26 cellular contexts compared by ENCODE assay signal in the genomic region with DNA sequence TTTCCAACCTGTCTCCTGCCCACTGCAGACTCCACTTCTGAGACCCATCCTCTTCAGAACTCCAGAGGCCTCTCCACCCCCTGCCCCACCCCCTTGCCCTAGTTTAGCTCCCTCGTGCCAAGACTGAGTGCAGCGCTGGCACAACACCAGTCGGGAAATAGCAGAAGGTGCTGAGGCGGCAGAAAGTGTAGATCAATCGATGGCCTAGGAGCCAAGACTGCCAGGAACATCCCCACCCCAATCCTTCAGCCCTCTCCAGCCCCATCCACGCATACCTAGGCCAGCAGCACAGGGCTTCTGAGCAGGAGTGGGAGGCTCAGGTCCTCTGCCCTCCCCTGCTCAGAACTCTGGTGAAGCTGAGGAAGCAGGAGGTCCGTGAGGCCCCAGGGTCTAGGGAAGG. TPM values are rescaled to one million over a fixed set of nuclear protein-coding genes. Genes with fewer than 3 reads are reported as not detected.
DNase-seq lines count a peak whose midpoint lies in the region; ATAC-seq, FAIRE-seq and TF ChIP-seq lines count a peak whose summit lies in the region.
"Had no signal": no experiment of that assay in that cellular context is flagged by ENCODE, and none has a peak within 500 bp of the region (broad histone marks: within the 10 kb centered on the region; RNA-seq: fewer than 3 reads in every experiment).

No MANE protein-coding gene starts in this region.

- H3K4ac ChIP-seq in H1 (replicated peaks; ENCODE audit: insufficient read length, low read depth, low read length) (no peak overlapping the region), trophoblast cell (ENCODE audit: low read depth, low read length) (no peak overlapping the region)

- no peaks in the 10 kb centered on the region for H3K79me2 ChIP-seq in H1 (ENCODE audit: control insufficient read depth in 1 of 2, insufficient read depth in 2 of 2, low read length in 2 of 2)
- H3K79me2 ChIP-seq in trophoblast cell (ENCODE audit: control insufficient read depth, insufficient read depth, low read length, poor library complexity): no peaks in the 10 kb centered on the region

- H3K18ac ChIP-seq in H1 (ENCODE audit: extremely low read depth, low read length) (no peak overlapping the region), trophoblast cell (ENCODE audit: low read length) (no peak overlapping the region)

- FAIRE-seq in A549 (lab: Jason Lieb, UNC): no peak
- no peak for FAIRE-seq in H1 (lab: Jason Lieb, UNC)
- FAIRE-seq: A204.1, endometrium had no signal

- H4K20me1 ChIP-seq in H1 (replicated peaks in 1 of 2; ENCODE audit: control insufficient read depth in 1 of 2, insufficient read depth in 2 of 2, low read length in 2 of 2): no peaks in the 10 kb centered on the region

- no peak overlapping the region for H4K5ac ChIP-seq in H1 (ENCODE audit: insufficient read length, low read depth, low read length)

- no peak overlapping the region for H4K12ac ChIP-seq in trophoblast cell (ENCODE audit: low read depth, low read length)

- H2BK5ac ChIP-seq in H1 (ENCODE audit: low read depth, low read length): no peak overlapping the region
- no peak overlapping the region for H2BK5ac ChIP-seq in trophoblast cell (ENCODE audit: low read depth, low read length, poor library complexity)

- POLR2A ChIA-PET in A549 (lab: Yijun Ruan, JAX) (interaction anchor here (1.9 kb wide), 1 partner anchor 8 kb away, joined by 5 read pairs; no protein-coding TSS in a partner anchor), H1 (lab: Charles Lee; ENCODE audit: partially characterized antibody) (interaction anchor here (1.0 to 27.2 kb wide), 6 partner anchors 9 to 109 kb away, joined by 3 to 626 read pairs (median 4); partner anchors contain the start of gene PCK2)

- H3K79me1 ChIP-seq in H1 (ENCODE audit: low read depth, low read length) (no peaks in the 10 kb centered on the region), trophoblast cell (ENCODE audit: low read length) (no peaks in the 10 kb centered on the region)

- no peak overlapping the region for H2BK12ac ChIP-seq in H1 (ENCODE audit: low read depth, low read length)
- no peak overlapping the region for H2BK12ac ChIP-seq in trophoblast cell (ENCODE audit: low read length)

- TF ChIP-seq CTCF in A549 (IDR thresholded peaks at IDR 0.05) (no peak), H1 (IDR thresholded peaks at IDR 0.05; ENCODE audit: control extremely low read depth in 1 of 3, insufficient read depth in 1 of 3, low read depth in 1 of 3, low read length in 3 of 3) (no peak)

- H2AFZ ChIP-seq in H1 (ENCODE audit: low read length): no peak overlapping the region
- no peak overlapping the region for H2AFZ ChIP-seq in trophoblast cell (ENCODE audit: insufficient read depth, low read length, poor library complexity)
- H2AFZ ChIP-seq: GM23248 had no signal

- no peak overlapping the region for H2AK5ac ChIP-seq in H1 (ENCODE audit: low read depth, low read length)
- H2AK5ac ChIP-seq in trophoblast cell (ENCODE audit: low read length): no peak overlapping the region

- no peak overlapping the region for H2BK20ac ChIP-seq in H1 (ENCODE audit: low read length)

- no peak overlapping the region for H3K9ac ChIP-seq in H1 (replicated peaks in 1 of 4; ENCODE audit: extremely low read depth in 1 of 4, low read depth in 3 of 4, low read length in 3 of 4)
- H3K9ac ChIP-seq in trophoblast cell (ENCODE audit: low read length): no peak overlapping the region
- H3K9ac ChIP-seq: GM23248 had no signal

- no peaks in the 10 kb centered on the region for H3K23me2 ChIP-seq in H1 (ENCODE audit: low read depth, low read length)

- H4K91ac ChIP-seq in H1 (replicated peaks; ENCODE audit: insufficient read length, low read length) (no peak overlapping the region), trophoblast cell (ENCODE audit: low read depth, low read length) (no peak overlapping the region)

- DNase-seq in A549 (ENCODE audit: low read depth in 1 of 2, low spot score in 1 of 2) (no peak), NCI-H446 (lab: John Stamatoyannopoulos, UW) (peak; percentile 58 to 78), H1 (ENCODE audit: low read depth in 1 of 2, low spot score in 2 of 2) (no peak), mucosa of gallbladder (ENCODE audit: low spot score) (peak; percentile 75), trophoblast cell (no peak), HCEC 1CT (no peak)
- DNase-seq: activated CD4-positive, alpha-beta T cell treated with anti-CD3 and anti-CD28 coated beads, Interleukin-2, amount 50 U/mL, for 1 hour; activated naive CD8-positive, alpha-beta T cell treated with anti-CD3 and anti-CD28 coated beads for 36 hours; brain microvascular endothelial cell; Calu3; cortex of kidney; GM23248; NCI-H1436; NCI-H69; stimulated activated CD4-positive, alpha-beta T cell treated with anti-CD3 and anti-CD28 coated beads, Interleukin-1b, Interleukin-23, amount 100 ng/mL, for 48 hours; upper lobe of right lung had no signal

- H3K14ac ChIP-seq in H1 (ENCODE audit: insufficient read length) (no peak overlapping the region), trophoblast cell (ENCODE audit: low read length) (no peak overlapping the region)

- H4K8ac ChIP-seq in H1 (ENCODE audit: extremely low read depth, insufficient read depth, low read length) (no peak overlapping the region), trophoblast cell (ENCODE audit: low read depth, low read length) (no peak overlapping the region)

- TF ChIP-seq RAD21 in A549 (conservative IDR thresholded peaks at IDR 0.05 in 1 of 2, IDR thresholded peaks at IDR 0.05 in 1 of 2) (no peak), H1 (IDR thresholded peaks at IDR 0.05 in 1 of 2, conservative IDR thresholded peaks at IDR 0.05 in 1 of 2; ENCODE audit: low read depth in 2 of 2, low read length in 2 of 2) (no peak)

- H3K9me3 ChIP-seq in A549: no peaks in the 10 kb centered on the region
- no peaks in the 10 kb centered on the region for H3K9me3 ChIP-seq in H1 (ENCODE audit: insufficient read depth in 2 of 2, low read depth in 1 of 2, low read length in 1 of 2)
- peaks cover 3% of the 10 kb centered on the region for H3K9me3 ChIP-seq in trophoblast cell (ENCODE audit: insufficient read depth, low read depth, low read length)
- H3K9me3 ChIP-seq: prostate gland, upper lobe of right lung had no signal

- no peak overlapping the region for H2BK15ac ChIP-seq in H1 (ENCODE audit: low read length)

- H3K4me1 ChIP-seq in A549 (no peaks in the 10 kb centered on the region), H1 (replicated peaks in 1 of 4; ENCODE audit: control insufficient read depth in 3 of 4, insufficient read depth in 4 of 4, low read length in 3 of 4) (peaks cover 0 to 1% (median 0%) of the 10 kb centered on the region in 4 experiments; a peak in 1 of 7 replicates), trophoblast cell (ENCODE audit: control insufficient read depth in 1 of 2, insufficient read depth in 2 of 2, low read length in 2 of 2) (no peaks in the 10 kb centered on the region)
- H3K4me1 ChIP-seq: prostate gland, upper lobe of right lung had no signal

- no peak for TF ChIP-seq POLR2A in A549 (IDR thresholded peaks at IDR 0.05; ENCODE audit: low read length)
- no peak for TF ChIP-seq POLR2A in H1 (IDR thresholded peaks at IDR 0.05; ENCODE audit: control extremely low read depth in 1 of 2, low read depth in 2 of 2, low read length in 2 of 2)

- H3K23ac ChIP-seq in H1 (ENCODE audit: insufficient read length) (no peak overlapping the region), trophoblast cell (ENCODE audit: low read length) (no peak overlapping the region)

- CTCF ChIA-PET in A549 (lab: Yijun Ruan, JAX) (interaction anchor here (0.6 to 11.2 kb wide), 4 partner anchors 13 to 233 kb away, joined by 3 to 101 read pairs (median 45); no protein-coding TSS in a partner anchor), H1 (lab: Charles Lee; ENCODE audit: partially characterized antibody) (interaction anchor here (0.9 to 23.8 kb wide), 6 partner anchors 10 to 37 kb away, joined by 3 to 316 read pairs (median 8); partner anchors contain the start of gene PCK2)

- H3K56ac ChIP-seq in H1 (replicated peaks; ENCODE audit: insufficient read length, low read depth, low read length): no peak overlapping the region

- H3K27me3 ChIP-seq in H1 (replicated peaks in 1 of 4; ENCODE audit: control insufficient read depth in 3 of 4, extremely low read depth in 1 of 4, insufficient read depth in 3 of 4, low read length in 3 of 4) (no peaks in the 10 kb centered on the region; a peak in 1 of 7 replicates), trophoblast cell (ENCODE audit: insufficient read depth, low read length) (no peaks in the 10 kb centered on the region)

- H3K36me3 ChIP-seq in H1 (ENCODE audit: control insufficient read depth in 2 of 4, insufficient read depth in 4 of 4, low read length in 3 of 4) (no peaks in the 10 kb centered on the region), trophoblast cell (ENCODE audit: control insufficient read depth in 1 of 2, insufficient read depth in 2 of 2, low read length in 2 of 2) (no peaks in the 10 kb centered on the region)
- H3K36me3 ChIP-seq: brain microvascular endothelial cell, prostate gland, upper lobe of right lung had no signal

- no peak overlapping the region for H3K4me2 ChIP-seq in A549
- H3K4me2 ChIP-seq in H1 (ENCODE audit: insufficient read depth in 1 of 2, low read depth in 2 of 2, low read length in 2 of 2): no peak overlapping the region
- no peak overlapping the region for H3K4me2 ChIP-seq in trophoblast cell (ENCODE audit: low read length)

- WGBS in A549 (ENCODE audit: missing lambda C conversion rate): 57% methylated on average over 7 of the region's 7 CpGs
- 85% methylated on average over 7 of the region's 7 CpGs; no CpG with 5 or more reads in 1 of the 2 experiments for WGBS in H1 (ENCODE audit: extremely low coverage in 1 of 2, insufficient coverage in 1 of 2, insufficient read length in 1 of 2, insufficient replicate concordance in 2 of 2, low coverage in 1 of 2, low lambda C conversion rate in 2 of 2, missing lambda C conversion rate in 1 of 2), 2 experiments
- WGBS in trophoblast cell (ENCODE audit: extremely low coverage, insufficient coverage, insufficient read length): no CpG with 5 or more reads among the region's 7 CpGs

- ATAC-seq in A549 (no peak), HG03025 (IDR thresholded peaks at IDR 0.05; ENCODE audit: low FRiP score, unreplicated experiment) (no peak), HG03432 (IDR thresholded peaks at IDR 0.05; ENCODE audit: unreplicated experiment) (no peak)
- ATAC-seq: activated T-helper 17 cell treated with anti-CD3 and anti-CD28 coated beads, Interleukin-2, amount 50 U/mL, for 72 hours; SK-N-SH treated with all-trans-retinoic acid at 6 μM for 48 hours; upper lobe of right lung had no signal

- H3K4me3 ChIP-seq in A549 (no peak overlapping the region), H1 (ENCODE audit: extremely low read depth in 1 of 4, insufficient read depth in 2 of 4, low read depth in 3 of 4, low read length in 4 of 4) (no peak overlapping the region), trophoblast cell (ENCODE audit: low read depth, low read length) (no peak overlapping the region)
- H3K4me3 ChIP-seq: GM23248, prostate gland, upper lobe of right lung had no signal

- H2BK120ac ChIP-seq in H1 (replicated peaks; ENCODE audit: low read depth, low read length): no peak overlapping the region
- no peak overlapping the region for H2BK120ac ChIP-seq in trophoblast cell (ENCODE audit: insufficient read depth, low read length, poor library complexity)

- no peak for TF ChIP-seq EP300 in A549 (IDR thresholded peaks at IDR 0.05)
- TF ChIP-seq EP300 in H1 (IDR thresholded peaks at IDR 0.05; ENCODE audit: borderline replicate concordance in 1 of 2, low read depth in 2 of 2, low read length in 2 of 2): no peak

- H3K27ac ChIP-seq in A549 (no peak overlapping the region), H1 (ENCODE audit: low read depth, low read length) (no peak overlapping the region), trophoblast cell (ENCODE audit: low read depth, low read length) (no peak overlapping the region)
- H3K27ac ChIP-seq: brain microvascular endothelial cell, GM23248, prostate gland, upper lobe of right lung had no signal

RNA-seq across cellular contexts. Expression of gene CPNE6, which starts 1.1 kb away (rescaled TPM):
- polyA plus RNA-seq in A549 (2011; rRNA removed) (not detected in 2 replicates), A549 (2017; fragmentation: RNase III; extraction: RNeasy Plus Mini Kit Qiagen cat#74134 plus additional on column Dnase treatment) (not detected in 3 replicates), H1 (2011; rRNA removed) (0.02 and 0.05 TPM in 2 replicates)
- 0.01 TPM in 1 of 2 replicates, not detected in the other for polyA plus RNA-seq in A549 (2012; cell fraction: cytosol; rRNA removed)
- polyA plus RNA-seq in A549 (2012; cell fraction: nucleus; rRNA removed): 0.04 TPM in 1 of 2 replicates, not detected in the other
- polyA minus RNA-seq in A549 (2011; rRNA and poly(A)+ RNA removed): not detected in 2 replicates
- total RNA-seq in H1 (2021; fragmentation: NEBNext Ultra II Directional; extraction: Animal tissue kit (Norgen Biotek cat#: 25700)): not detected in 2 replicates
- polyA plus RNA-seq in H1 (2011; cell fraction: cytosol; rRNA removed): not detected
- 0.81 TPM for polyA plus RNA-seq in H1 (2011; cell fraction: nucleus; rRNA removed)
- polyA plus RNA-seq in H1 (2012, experiment 1 of 2): not detected in 4 replicates
- polyA plus RNA-seq in H1 (2012, experiment 2 of 2): not detected
- 0.04 TPM for polyA plus RNA-seq in H1 (2013, experiment 1 of 2)
- polyA plus RNA-seq in H1 (2013, experiment 2 of 2): not detected
- polyA minus RNA-seq in H1 (2011; rRNA and poly(A)+ RNA removed): 0.07 TPM in 1 of 2 replicates, not detected in the other
- not detected for polyA minus RNA-seq in H1 (2011; cell fraction: cytosol; rRNA and poly(A)+ RNA removed)
- not detected for polyA minus RNA-seq in H1 (2011; cell fraction: nucleus; rRNA and poly(A)+ RNA removed)
- total RNA-seq in mucosa of gallbladder: 2.2 TPM
- polyA plus RNA-seq in trophoblast cell (2013): not detected in 2 replicates
- total RNA-seq: activated naive CD8-positive, alpha-beta T cell treated with anti-CD3 and anti-CD28 coated beads for 36 hours; activated T-helper 17 cell treated with anti-CD3 and anti-CD28 coated beads, Interleukin-2, amount 50 U/mL, for 72 hours; Calu3; GM23248; M059J; mesothelial cell of epicardium; upper lobe of right lung had no signal
- polyA plus RNA-seq: BJ, GM23248 had no signal

RNA-seq across cellular contexts. Expression of gene CARMIL3, which starts 20.6 kb away (rescaled TPM):
- polyA plus RNA-seq in A549 (2011; rRNA removed): 0.45 and 0.79 TPM in 2 replicates
- polyA plus RNA-seq in A549 (2012; cell fraction: cytosol; rRNA removed): 0.62 and 0.79 TPM in 2 replicates
- 3.9 and 5.3 TPM in 2 replicates for polyA plus RNA-seq in A549 (2012; cell fraction: nucleus; rRNA removed)
- polyA plus RNA-seq in A549 (2017; fragmentation: RNase III; extraction: RNeasy Plus Mini Kit Qiagen cat#74134 plus additional on column Dnase treatment): 0.60 to 0.98 TPM (median 0.94 TPM) in 3 replicates
- 0.74 and 0.83 TPM in 2 replicates for polyA minus RNA-seq in A549 (2011; rRNA and poly(A)+ RNA removed)
- 8.5 and 9.0 TPM in 2 replicates for total RNA-seq in H1 (2021; fragmentation: NEBNext Ultra II Directional; extraction: Animal tissue kit (Norgen Biotek cat#: 25700))
- 6.0 and 7.8 TPM in 2 replicates for polyA plus RNA-seq in H1 (2011; rRNA removed)
- polyA plus RNA-seq in H1 (2011; cell fraction: cytosol; rRNA removed): 6.2 TPM
- 66.0 TPM for polyA plus RNA-seq in H1 (2011; cell fraction: nucleus; rRNA removed)
- polyA plus RNA-seq in H1 (2012, experiment 1 of 2): 8.3 to 9.7 TPM (median 9.4 TPM) in 4 replicates
- polyA plus RNA-seq in H1 (2012, experiment 2 of 2): 4.6 TPM
- polyA plus RNA-seq in H1 (2013, experiment 1 of 2): 4.0 TPM
- 3.4 TPM for polyA plus RNA-seq in H1 (2013, experiment 2 of 2)
- polyA minus RNA-seq in H1 (2011; rRNA and poly(A)+ RNA removed): 9.5 and 11.4 TPM in 2 replicates
- polyA minus RNA-seq in H1 (2011; cell fraction: cytosol; rRNA and poly(A)+ RNA removed): 3.9 TPM
- 17.4 TPM for polyA minus RNA-seq in H1 (2011; cell fraction: nucleus; rRNA and poly(A)+ RNA removed)
- total RNA-seq in mucosa of gallbladder: 1.6 TPM
- 0.04 and 0.06 TPM in 2 replicates for polyA plus RNA-seq in trophoblast cell (2013)
- total RNA-seq: GM23248, M059J had no signal
- polyA plus RNA-seq: GM23248 had no signal

RNA-seq across cellular contexts. Expression of gene PCK2, which starts 21.7 kb away (rescaled TPM):
- polyA plus RNA-seq in A549 (2011; rRNA removed): 52.1 and 60.2 TPM in 2 replicates
- polyA plus RNA-seq in A549 (2012; cell fraction: cytosol; rRNA removed): 35.2 and 38.7 TPM in 2 replicates
- 67.7 and 94.9 TPM in 2 replicates for polyA plus RNA-seq in A549 (2012; cell fraction: nucleus; rRNA removed)
- 16.9 to 20.7 TPM (median 18.8 TPM) in 3 replicates for polyA plus RNA-seq in A549 (2017; fragmentation: RNase III; extraction: RNeasy Plus Mini Kit Qiagen cat#74134 plus additional on column Dnase treatment)
- 93.2 and 112 TPM in 2 replicates for polyA minus RNA-seq in A549 (2011; rRNA and poly(A)+ RNA removed)
- 79.3 and 81.9 TPM in 2 replicates for total RNA-seq in H1 (2021; fragmentation: NEBNext Ultra II Directional; extraction: Animal tissue kit (Norgen Biotek cat#: 25700))
- polyA plus RNA-seq in H1 (2011; rRNA removed): 115 and 221 TPM in 2 replicates
- polyA plus RNA-seq in H1 (2011; cell fraction: cytosol; rRNA removed): 165 TPM
- 263 TPM for polyA plus RNA-seq in H1 (2011; cell fraction: nucleus; rRNA removed)
- 63.9 to 105 TPM (median 99.4 TPM) in 4 replicates for polyA plus RNA-seq in H1 (2012, experiment 1 of 2)
- polyA plus RNA-seq in H1 (2012, experiment 2 of 2): 105 TPM
- 67.3 TPM for polyA plus RNA-seq in H1 (2013, experiment 1 of 2)
- 67.0 TPM for polyA plus RNA-seq in H1 (2013, experiment 2 of 2)
- 75.2 and 96.9 TPM in 2 replicates for polyA minus RNA-seq in H1 (2011; rRNA and poly(A)+ RNA removed)
- polyA minus RNA-seq in H1 (2011; cell fraction: cytosol; rRNA and poly(A)+ RNA removed): 79.0 TPM
- polyA minus RNA-seq in H1 (2011; cell fraction: nucleus; rRNA and poly(A)+ RNA removed): 63.1 TPM
- total RNA-seq in mucosa of gallbladder: 28.9 TPM
- 15.8 and 16.8 TPM in 2 replicates for polyA plus RNA-seq in trophoblast cell (2013)

RNA-seq across cellular contexts. Expression of gene DCAF11, which starts 42.1 kb away (rescaled TPM):
- 27.9 and 30.2 TPM in 2 replicates for polyA plus RNA-seq in A549 (2011; rRNA removed)
- polyA plus RNA-seq in A549 (2012; cell fraction: cytosol; rRNA removed): 19.8 and 23.0 TPM in 2 replicates
- polyA plus RNA-seq in A549 (2012; cell fraction: nucleus; rRNA removed): 25.8 and 32.7 TPM in 2 replicates
- polyA plus RNA-seq in A549 (2017; fragmentation: RNase III; extraction: RNeasy Plus Mini Kit Qiagen cat#74134 plus additional on column Dnase treatment): 22.2 to 31.4 TPM (median 30.7 TPM) in 3 replicates
- polyA minus RNA-seq in A549 (2011; rRNA and poly(A)+ RNA removed): 41.2 and 48.4 TPM in 2 replicates
- 63.6 and 67.2 TPM in 2 replicates for total RNA-seq in H1 (2021; fragmentation: NEBNext Ultra II Directional; extraction: Animal tissue kit (Norgen Biotek cat#: 25700))
- 60.4 and 74.6 TPM in 2 replicates for polyA plus RNA-seq in H1 (2011; rRNA removed)
- polyA plus RNA-seq in H1 (2011; cell fraction: cytosol; rRNA removed): 80.4 TPM
- polyA plus RNA-seq in H1 (2011; cell fraction: nucleus; rRNA removed): 82.9 TPM
- 58.7 to 73.6 TPM (median 70.9 TPM) in 4 replicates for polyA plus RNA-seq in H1 (2012, experiment 1 of 2)
- 77.2 TPM for polyA plus RNA-seq in H1 (2012, experiment 2 of 2)
- polyA plus RNA-seq in H1 (2013, experiment 1 of 2): 30.0 TPM
- polyA plus RNA-seq in H1 (2013, experiment 2 of 2): 30.0 TPM
- 83.6 and 86.0 TPM in 2 replicates for polyA minus RNA-seq in H1 (2011; rRNA and poly(A)+ RNA removed)
- 46.2 TPM for polyA minus RNA-seq in H1 (2011; cell fraction: cytosol; rRNA and poly(A)+ RNA removed)
- 55.6 TPM for polyA minus RNA-seq in H1 (2011; cell fraction: nucleus; rRNA and poly(A)+ RNA removed)
- total RNA-seq in mucosa of gallbladder: 91.8 TPM
- 22.2 and 25.2 TPM in 2 replicates for polyA plus RNA-seq in trophoblast cell (2013)

RNA-seq across cellular contexts. Expression of gene NRL, which starts 42.3 kb away (rescaled TPM):
- 0.86 and 0.97 TPM in 2 replicates for polyA plus RNA-seq in A549 (2011; rRNA removed)
- 0.66 and 1.6 TPM in 2 replicates for polyA plus RNA-seq in A549 (2012; cell fraction: cytosol; rRNA removed)
- polyA plus RNA-seq in A549 (2012; cell fraction: nucleus; rRNA removed): 0.71 and 1.3 TPM in 2 replicates
- polyA plus RNA-seq in A549 (2017; fragmentation: RNase III; extraction: RNeasy Plus Mini Kit Qiagen cat#74134 plus additional on column Dnase treatment): 0.84 to 0.93 TPM (median 0.88 TPM) in 3 replicates
- 0.95 and 1.1 TPM in 2 replicates for polyA minus RNA-seq in A549 (2011; rRNA and poly(A)+ RNA removed)
- 1.1 TPM in 2 replicates for total RNA-seq in H1 (2021; fragmentation: NEBNext Ultra II Directional; extraction: Animal tissue kit (Norgen Biotek cat#: 25700))
- polyA plus RNA-seq in H1 (2011; rRNA removed): 2.1 and 2.2 TPM in 2 replicates
- polyA plus RNA-seq in H1 (2011; cell fraction: cytosol; rRNA removed): 1.9 TPM
- 1.8 TPM for polyA plus RNA-seq in H1 (2011; cell fraction: nucleus; rRNA removed)
- polyA plus RNA-seq in H1 (2012, experiment 1 of 2): 0.39 to 1.3 TPM (median 0.65 TPM) in 4 replicates
- 1.0 TPM for polyA plus RNA-seq in H1 (2012, experiment 2 of 2)
- 1.1 TPM for polyA plus RNA-seq in H1 (2013, experiment 1 of 2)
- 1.3 TPM for polyA plus RNA-seq in H1 (2013, experiment 2 of 2)
- polyA minus RNA-seq in H1 (2011; rRNA and poly(A)+ RNA removed): 0.95 and 1.5 TPM in 2 replicates
- polyA minus RNA-seq in H1 (2011; cell fraction: cytosol; rRNA and poly(A)+ RNA removed): 0.51 TPM
- 2.5 TPM for polyA minus RNA-seq in H1 (2011; cell fraction: nucleus; rRNA and poly(A)+ RNA removed)
- 2.8 TPM for total RNA-seq in mucosa of gallbladder
- 0.55 and 0.58 TPM in 2 replicates for polyA plus RNA-seq in trophoblast cell (2013)

Comparison
In these comparisons a context has a peak if more than half of its experiments do, and no peak if none do; other contexts are left out.
1. DNase-seq: peak in NCI-H446 (2 of 2) and mucosa of gallbladder (single experiment); none in A549 (0 of 2), H1 (0 of 2), trophoblast cell (0 of 2) and HCEC 1CT (single experiment).
2. Of the 18 proteins assayed by ChIP-seq in both H1 and A549: peak only in H1: none; only in A549: none; in both: MAFK; in neither: 17.